In genomic region chr22:45204751-45205623, GRCh38 we compare ENCODE assay signal across 18 cellular contexts.
"Had no signal": no experiment of that assay in that cellular context is flagged by ENCODE, and none has a peak within 500 bp of the region (broad histone marks: within the 10 kb centered on the region; RNA-seq: fewer than 3 reads in every experiment).

No MANE protein-coding gene starts in this region.

- H3K4me1 ChIP-seq: colonic mucosa, right lobe of liver had no signal

- H3K27me3 ChIP-seq: colonic mucosa, esophagus muscularis mucosa, right lobe of liver, transverse colon had no signal

- H3K4me3 Mint-ChIP-seq: activated naive CD4-positive, alpha-beta T cell treated with anti-CD3 and anti-CD28 coated beads for 36 hours; activated naive CD8-positive, alpha-beta T cell treated with anti-CD3 and anti-CD28 coated beads, Interleukin-2, amount 50 U/mL, for 24 hours; memory B cell; naive thymus-derived CD8-positive, alpha-beta T cell; T-cell had no signal

- H3K27ac Mint-ChIP-seq: activated naive CD4-positive, alpha-beta T cell treated with anti-CD3 and anti-CD28 coated beads for 36 hours; activated naive CD8-positive, alpha-beta T cell treated with anti-CD3 and anti-CD28 coated beads, Interleukin-2, amount 50 U/mL, for 24 hours; memory B cell; T-cell had no signal

- H3K9me3 ChIP-seq: colonic mucosa, esophagus muscularis mucosa, right lobe of liver, transverse colon had no signal

- ATAC-seq: activated CD4-positive, CD25-positive, alpha-beta regulatory T cell treated with anti-CD3 and anti-CD28 coated beads, Interleukin-2, amount 50 U/mL, for 24 hours; activated naive CD8-positive, alpha-beta T cell treated with anti-CD3 and anti-CD28 coated beads, Interleukin-2, amount 50 U/mL, for 24 hours; left ventricle myocardium superior; naive thymus-derived CD8-positive, alpha-beta T cell; right lobe of liver; T-cell had no signal

- H3K27ac ChIP-seq: colonic mucosa, esophagus muscularis mucosa, right lobe of liver, transverse colon had no signal

- H3K36me3 ChIP-seq: colonic mucosa had no signal

- FAIRE-seq: kidney had no signal

- DNase-seq: activated CD4-positive, alpha-beta T cell treated with anti-CD3 and anti-CD28 coated beads, Interleukin-2, amount 50 U/mL, for 4 hours; activated naive CD4-positive, alpha-beta T cell treated with anti-CD3 and anti-CD28 coated beads for 36 hours; activated naive CD8-positive, alpha-beta T cell treated with anti-CD3 and anti-CD28 coated beads, Interleukin-2, amount 50 U/mL, for 24 hours; activated T-cell treated with anti-CD3 and anti-CD28 coated beads for 4 hours; colonic mucosa; hippocampal formation; kidney; left ventricle myocardium superior; naive thymus-derived CD8-positive, alpha-beta T cell; occipital lobe; right lobe of liver; stimulated activated CD4-positive, alpha-beta T cell treated with anti-CD3 and anti-CD28 coated beads, Interleukin-2, amount 100 ng/mL, for 24 hours; T-cell; T-helper 9 cell; transverse colon had no signal

- H3K9me3 Mint-ChIP-seq: activated naive CD4-positive, alpha-beta T cell treated with anti-CD3 and anti-CD28 coated beads for 36 hours; activated naive CD8-positive, alpha-beta T cell treated with anti-CD3 and anti-CD28 coated beads, Interleukin-2, amount 50 U/mL, for 24 hours; memory B cell; naive thymus-derived CD8-positive, alpha-beta T cell; T-cell had no signal

- H3K4me3 ChIP-seq: colonic mucosa, esophagus muscularis mucosa, right lobe of liver, transverse colon had no signal

- H3K4me1 Mint-ChIP-seq: T-cell had no signal
